22 cellular contexts compared by ENCODE assay signal in genomic region chr3:157330206-157330605, GRCh38.
"Had no signal": no experiment of that assay in that cellular context is flagged by ENCODE, and none has a peak within 500 bp of the region (broad histone marks: within the 10 kb centered on the region; RNA-seq: fewer than 3 reads in every experiment).

No MANE protein-coding gene starts in this region.

- FAIRE-seq: small intestine had no signal

- H3K27ac ChIP-seq: body of pancreas, left ventricle myocardium inferior, neutrophil, upper lobe of left lung had no signal

- H3K9me3 Mint-ChIP-seq: activated naive CD4-positive, alpha-beta T cell treated with anti-CD3 and anti-CD28 coated beads, Interleukin-2, amount 50 U/mL, for 72 hours; central memory CD8-positive, alpha-beta T cell had no signal

- H3K4me3 ChIP-seq: body of pancreas, left ventricle myocardium inferior, mucosa of descending colon, upper lobe of left lung had no signal

- H3K9me3 ChIP-seq: body of pancreas, mucosa of descending colon, neutrophil, upper lobe of left lung had no signal

- ATAC-seq: activated CD8-positive, alpha-beta T cell treated with anti-CD3 and anti-CD28 coated beads for 36 hours; activated naive CD4-positive, alpha-beta T cell treated with anti-CD3 and anti-CD28 coated beads, Interleukin-2, amount 50 U/mL, for 72 hours; body of pancreas; mucosa of descending colon; naive thymus-derived CD4-positive, alpha-beta T cell; stimulated activated naive CD8-positive, alpha-beta T cell treated with anti-CD3 and anti-CD28 coated beads, Interleukin-15, Interleukin-2, amounts not matched to agents 100 U/mL and 50 U/mL, for 24 hours; WTC11 had no signal

- H3K27ac Mint-ChIP-seq: activated CD8-positive, alpha-beta T cell treated with anti-CD3 and anti-CD28 coated beads for 36 hours; activated naive CD4-positive, alpha-beta T cell treated with anti-CD3 and anti-CD28 coated beads, Interleukin-2, amount 50 U/mL, for 72 hours; naive thymus-derived CD4-positive, alpha-beta T cell; WTC11 had no signal

- H3K36me3 Mint-ChIP-seq: activated naive CD4-positive, alpha-beta T cell treated with anti-CD3 and anti-CD28 coated beads, Interleukin-2, amount 50 U/mL, for 72 hours; WTC11 had no signal

- H3K27me3 Mint-ChIP-seq: activated CD8-positive, alpha-beta T cell treated with anti-CD3 and anti-CD28 coated beads for 36 hours had no signal

- H3K4me1 Mint-ChIP-seq: central memory CD8-positive, alpha-beta T cell had no signal

- H3K4me3 Mint-ChIP-seq: activated CD8-positive, alpha-beta T cell treated with anti-CD3 and anti-CD28 coated beads for 36 hours; central memory CD8-positive, alpha-beta T cell; naive thymus-derived CD4-positive, alpha-beta T cell; WTC11 had no signal

- H3K36me3 ChIP-seq: left ventricle myocardium inferior, neutrophil, upper lobe of left lung had no signal

- H3K4me1 ChIP-seq: body of pancreas, left ventricle myocardium inferior, upper lobe of left lung had no signal

- DNase-seq: activated CD4-positive, alpha-beta T cell treated with anti-CD3 and anti-CD28 coated beads for 48 hours; activated CD8-positive, alpha-beta memory T cell treated with anti-CD3 and anti-CD28 coated beads, Interleukin-2, amount 50 U/mL, for 4 hours; activated CD8-positive, alpha-beta T cell treated with anti-CD3 and anti-CD28 coated beads for 36 hours; activated effector memory CD4-positive, alpha-beta T cell treated with anti-CD3 and anti-CD28 coated beads, Interleukin-2, amount 50 U/mL, for 16 hours; activated T-cell treated with anti-CD3 and anti-CD28 coated beads, Interleukin-2, amount 50 U/mL, for 48 hours; amniotic stem cell; body of pancreas; cortex of kidney; effector CD8-positive, alpha-beta T cell; hippocampal formation; left ventricle myocardium inferior; mucosa of descending colon; naive thymus-derived CD4-positive, alpha-beta T cell; posterior cingulate gyrus; small intestine; stimulated activated naive CD8-positive, alpha-beta T cell treated with anti-CD3 and anti-CD28 coated beads, Interleukin-15, Interleukin-2, amounts not matched to agents 100 U/mL and 50 U/mL, for 24 hours; T-helper 2 cell; upper lobe of left lung had no signal
